8 cellular contexts compared by ENCODE assay signal in the genomic region with DNA sequence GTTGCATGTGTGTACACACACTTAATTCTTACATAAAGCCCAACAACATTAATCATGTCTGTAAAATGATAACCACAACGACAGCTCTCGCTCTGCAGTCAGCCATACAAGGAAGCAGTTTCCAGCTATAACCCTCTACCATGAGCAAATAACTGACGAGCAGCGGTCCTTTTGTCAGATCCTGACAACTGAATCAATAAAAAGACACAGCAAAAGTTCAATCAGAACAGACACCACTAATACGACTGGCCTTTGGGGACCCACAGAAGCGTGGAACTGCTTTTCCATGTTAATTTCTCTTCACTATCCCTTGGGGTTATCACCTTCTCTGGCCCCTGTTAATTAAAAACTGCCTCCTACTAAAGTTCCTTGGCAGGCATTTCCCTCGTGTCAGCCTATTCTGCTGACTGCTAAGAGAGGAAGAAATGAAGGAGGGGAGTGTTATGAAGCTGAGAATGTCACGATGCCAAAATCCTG.
A peak's percentile ranks its signal among the peaks of the same experiment; 100 is the strongest.
DNase-seq lines count a peak whose midpoint lies in the region; ATAC-seq, FAIRE-seq and TF ChIP-seq lines count a peak whose summit lies in the region.

No MANE protein-coding gene starts in this region.

- DNase-seq in LoVo (ENCODE audit: low spot score) (peak; percentile 20), NOMO-1 (lab: John Stamatoyannopoulos, UW; ENCODE audit: unreplicated experiment in 2 of 2) (peak; percentile 22 to 67), glomerular visceral epithelial cell (ENCODE audit: extremely low spot score) (peak; percentile 67), sciatic nerve (ENCODE audit: low spot score) (no peak), GM19239 (ENCODE audit: insufficient read length, low spot score) (no peak), endothelial cell (ENCODE audit: low spot score) (no peak), amniotic stem cell (lab: John Stamatoyannopoulos, UW) (no peak)

- no peaks in the 10 kb centered on the region for H3K4me1 Mint-ChIP-seq in endothelial cell (ENCODE audit: unreplicated experiment)

- H3K27me3 Mint-ChIP-seq in endothelial cell (ENCODE audit: unreplicated experiment) = no peaks in the 10 kb centered on the region

- no peak overlapping the region for H3K4me3 Mint-ChIP-seq in endothelial cell (ENCODE audit: unreplicated experiment)

- no peaks in the 10 kb centered on the region for H3K36me3 Mint-ChIP-seq in endothelial cell (ENCODE audit: low read depth, unreplicated experiment)

- no peak for TF ChIP-seq CTCF in endothelial cell (IDR thresholded peaks at IDR 0.05; ENCODE audit: unreplicated experiment)

- H3K9me3 Mint-ChIP-seq in endothelial cell (ENCODE audit: unreplicated experiment) = peaks cover 4% of the 10 kb centered on the region

- intact Hi-C loops in sciatic nerve (cut with DNase I) = no loop called here

- no peak for FAIRE-seq in GM19239 (lab: Jason Lieb, UNC)

- ATAC-seq in sciatic nerve (peak; percentile 58), GM18511 (IDR thresholded peaks at IDR 0.05; ENCODE audit: unreplicated experiment) (no peak)

- H3K27ac Mint-ChIP-seq in endothelial cell (ENCODE audit: unreplicated experiment) = no peak overlapping the region

Comparison
In these comparisons a context has a peak if more than half of its experiments do, and no peak if none do; other contexts are left out.
1. DNase-seq: peak in LoVo (single experiment), NOMO-1 (2 of 2) and glomerular visceral epithelial cell (single experiment); none in sciatic nerve (single experiment), GM19239 (single experiment), endothelial cell (single experiment) and amniotic stem cell (single experiment).